ENCODE assay signal across 2 cellular contexts in the genomic region with DNA sequence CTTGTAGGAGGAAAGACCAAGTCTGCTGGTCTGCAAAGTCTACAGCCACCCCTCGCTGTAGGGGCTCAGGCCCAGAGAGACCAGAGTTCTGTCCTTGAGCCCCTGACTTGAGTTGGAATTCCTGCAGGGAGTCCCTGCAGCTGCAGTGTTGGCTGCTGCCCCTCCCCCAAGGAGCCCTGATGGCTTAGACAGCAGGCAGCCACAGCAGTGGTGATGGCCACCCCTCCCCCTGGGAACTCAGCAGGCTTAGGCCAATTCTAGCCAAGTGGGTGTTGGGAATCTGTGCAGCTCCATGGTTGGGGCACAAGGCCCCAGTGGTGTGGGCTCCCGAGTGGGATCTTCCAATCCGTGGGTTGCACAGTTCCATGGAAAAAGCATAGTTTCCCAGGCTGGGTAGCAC.
TF ChIP-seq lines count a peak whose summit lies in the region.

No MANE protein-coding gene starts in this region.

TF ChIP-seq in GM23338, 12 proteins besides CTCF, POLR2A, EP300 and RAD21:
- TF ChIP-seq, protein P1, sequence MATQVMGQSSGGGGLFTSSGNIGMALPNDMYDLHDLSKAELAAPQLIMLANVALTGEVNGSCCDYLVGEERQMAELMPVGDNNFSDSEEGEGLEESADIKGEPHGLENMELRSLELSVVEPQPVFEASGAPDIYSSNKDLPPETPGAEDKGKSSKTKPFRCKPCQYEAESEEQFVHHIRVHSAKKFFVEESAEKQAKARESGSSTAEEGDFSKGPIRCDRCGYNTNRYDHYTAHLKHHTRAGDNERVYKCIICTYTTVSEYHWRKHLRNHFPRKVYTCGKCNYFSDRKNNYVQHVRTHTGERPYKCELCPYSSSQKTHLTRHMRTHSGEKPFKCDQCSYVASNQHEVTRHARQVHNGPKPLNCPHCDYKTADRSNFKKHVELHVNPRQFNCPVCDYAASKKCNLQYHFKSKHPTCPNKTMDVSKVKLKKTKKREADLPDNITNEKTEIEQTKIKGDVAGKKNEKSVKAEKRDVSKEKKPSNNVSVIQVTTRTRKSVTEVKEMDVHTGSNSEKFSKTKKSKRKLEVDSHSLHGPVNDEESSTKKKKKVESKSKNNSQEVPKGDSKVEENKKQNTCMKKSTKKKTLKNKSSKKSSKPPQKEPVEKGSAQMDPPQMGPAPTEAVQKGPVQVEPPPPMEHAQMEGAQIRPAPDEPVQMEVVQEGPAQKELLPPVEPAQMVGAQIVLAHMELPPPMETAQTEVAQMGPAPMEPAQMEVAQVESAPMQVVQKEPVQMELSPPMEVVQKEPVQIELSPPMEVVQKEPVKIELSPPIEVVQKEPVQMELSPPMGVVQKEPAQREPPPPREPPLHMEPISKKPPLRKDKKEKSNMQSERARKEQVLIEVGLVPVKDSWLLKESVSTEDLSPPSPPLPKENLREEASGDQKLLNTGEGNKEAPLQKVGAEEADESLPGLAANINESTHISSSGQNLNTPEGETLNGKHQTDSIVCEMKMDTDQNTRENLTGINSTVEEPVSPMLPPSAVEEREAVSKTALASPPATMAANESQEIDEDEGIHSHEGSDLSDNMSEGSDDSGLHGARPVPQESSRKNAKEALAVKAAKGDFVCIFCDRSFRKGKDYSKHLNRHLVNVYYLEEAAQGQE (IDR thresholded peaks at IDR 0.05; ENCODE audit: unreplicated experiment): no peak
- TF ChIP-seq ZNF462 (CRISPR knock-in tag; IDR thresholded peaks at IDR 0.05): 0 out of 2 replicates have a peak, but pooled peaks have one; percentile 12
TF ChIP-seq in GM23338: peak in this region for 1.

TF ChIP-seq in H1, 55 proteins besides CTCF, POLR2A, EP300 and RAD21:
- TF ChIP-seq TEAD4 (IDR thresholded peaks at IDR 0.05; ENCODE audit: low read depth, low read length): 0 out of 2 replicates have a peak, but pooled peaks have one; percentile 38
- TF ChIP-seq NANOG (IDR thresholded peaks at IDR 0.05; ENCODE audit: insufficient read depth, low read depth, low read length, poor library complexity, severe bottlenecking): no peak
- TF ChIP-seq RBBP5 (IDR thresholded peaks at IDR 0.05; ENCODE audit: borderline replicate concordance, low read depth, low read length): 0 out of 2 replicates have a peak, but pooled peaks have one; percentile 28
